In the genomic region with DNA sequence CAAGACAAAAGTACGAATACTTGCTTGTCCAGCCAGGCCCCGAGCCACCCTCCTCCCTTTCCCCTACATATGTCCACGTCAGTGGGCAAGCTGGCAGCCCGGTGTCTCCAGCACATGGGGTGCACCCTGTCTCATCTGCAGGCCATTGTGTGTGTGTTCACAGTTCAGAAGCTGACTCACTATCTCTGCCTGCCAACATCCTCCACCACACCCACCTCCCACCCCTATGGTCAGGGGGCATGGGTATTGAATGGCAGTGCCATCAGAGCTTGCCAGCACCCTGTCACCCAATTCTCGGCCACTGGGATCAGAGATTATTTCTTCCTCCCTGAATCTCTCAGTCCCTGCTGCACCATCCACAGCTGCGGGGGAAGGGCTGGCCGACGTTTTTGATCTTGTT, we compare ENCODE assay signal across 9 cellular contexts.
DNase-seq lines count a peak whose midpoint lies in the region; ATAC-seq and TF ChIP-seq lines count a peak whose summit lies in the region.
"Had no signal": no experiment of that assay in that cellular context is flagged by ENCODE, and none has a peak within 500 bp of the region (broad histone marks: within the 10 kb centered on the region; RNA-seq: fewer than 3 reads in every experiment).

No MANE protein-coding gene starts in this region.

- CTCF ChIA-PET in mammary epithelial cell (lab: Charles Lee; ENCODE audit: low non-redundant PET) = interaction anchor here (0.6 kb wide), 1 partner anchor 21 kb away, joined by 14 read pairs; no protein-coding TSS in a partner anchor

- no peak for TF ChIP-seq POLR2A in transverse colon (IDR thresholded peaks at IDR 0.05)

- BruUV-seq in mammary epithelial cell (replicated peaks; lab: Mats Ljungman, UMichigan) = no TSS peak

- TF ChIP-seq CTCF in mammary epithelial cell (conservative IDR thresholded peaks at IDR 0.05 in 1 of 2, IDR thresholded peaks at IDR 0.05 in 1 of 2; ENCODE audit: extremely low read depth in 1 of 2, insufficient read depth in 1 of 2, low read depth in 1 of 2, low read length in 2 of 2) = no peak
- TF ChIP-seq CTCF in transverse colon (IDR thresholded peaks at IDR 0.05) = no peak

- in situ Hi-C loops in mammary epithelial cell (cut with MboI; ENCODE audit: low sequenced_read_pairs in 2 of 2) (no loop called here), transverse colon (cut with MboI; ENCODE audit: low pct_ligation_motif_present in 1 of 4, low pct_unique_long_range_greater_than_20kb in 1 of 4, low sequenced_read_pairs in 3 of 4) (no loop called here)

- TF ChIP-seq EP300 in transverse colon (IDR thresholded peaks at IDR 0.05; ENCODE audit: low read depth) = no peak

- H3K9me2 ChIP-seq in Karpas-422 (replicated peaks; ENCODE audit: insufficient read depth, low read length) = no peaks in the 10 kb centered on the region

- intact Hi-C loops in mammary epithelial cell (cut with micrococcal nuclease) = no loop called here
- intact Hi-C loops in left colon (cut with DNase I, micrococcal nuclease) = no loop called here
- intact Hi-C loops in transverse colon (cut with DNase I; ENCODE audit: low total_unique reads) = no loop called here

- H3K4me3 ChIP-seq in ACC112 (ENCODE audit: low read depth, low read length) (peak overlapping the region; percentile 38; the same call in 1 of the 2 replicates), MG63 (no peak overlapping the region), mammary epithelial cell (replicated peaks in 1 of 3; ENCODE audit: insufficient read depth in 1 of 3, low read depth in 2 of 3, low read length in 3 of 3) (no peak overlapping the region), Karpas-422 (ENCODE audit: low read length) (no peak overlapping the region), transverse colon (no peak overlapping the region)

- H2AFZ ChIP-seq in ACC112 (ENCODE audit: low read length, unreplicated experiment) = no peak overlapping the region
- H2AFZ ChIP-seq in mammary epithelial cell (ENCODE audit: low read depth, low read length) = peak overlapping the region; percentile 29
- H2AFZ ChIP-seq in Karpas-422 (ENCODE audit: low read length) = no peak overlapping the region

- H3K79me2 ChIP-seq in ACC112 (ENCODE audit: control insufficient read depth, insufficient read depth, low read length, unreplicated experiment) (no peaks in the 10 kb centered on the region), mammary epithelial cell (ENCODE audit: insufficient read depth, low read length) (no peaks in the 10 kb centered on the region), Karpas-422 (ENCODE audit: low read length) (no peaks in the 10 kb centered on the region)

- dilution Hi-C loops in mammary epithelial cell (cut with HindIII; ENCODE audit: low sequenced_read_pairs) = no loop called here

- H3K27ac ChIP-seq in ACC112 (ENCODE audit: low read depth, low read length) (peak overlapping the region; percentile 13; the same call in 1 of the 2 replicates), mammary epithelial cell (ENCODE audit: insufficient read depth, low read depth, low read length) (peak overlapping the region; percentile 16), Karpas-422 (ENCODE audit: low read length) (no peak overlapping the region), transverse colon (no peak overlapping the region)

- DNase-seq in MG63 (peak; percentile 94), mammary epithelial cell (peak; percentile 66), left colon (no peak), Karpas-422 (no peak), transverse colon (no peak), RKO (ENCODE audit: low spot score) (no peak), NCI-H526 (lab: John Stamatoyannopoulos, UW) (no peak)
- DNase-seq: T-helper 9 cell had no signal

- H4K20me1 ChIP-seq in mammary epithelial cell (ENCODE audit: insufficient read depth, low read length) (no peaks in the 10 kb centered on the region), Karpas-422 (ENCODE audit: insufficient read depth, low read depth, low read length) (peaks cover 20% of the 10 kb centered on the region)

- H3K9ac ChIP-seq in mammary epithelial cell (ENCODE audit: insufficient read depth, low read length) (no peak overlapping the region), Karpas-422 (ENCODE audit: low read length) (no peak overlapping the region)

- H3K9me3 ChIP-seq in MG63 (no peaks in the 10 kb centered on the region), mammary epithelial cell (replicated peaks; ENCODE audit: insufficient read depth, low read length) (no peaks in the 10 kb centered on the region), Karpas-422 (ENCODE audit: low read length) (no peaks in the 10 kb centered on the region), transverse colon (no peaks in the 10 kb centered on the region)

- H3K4me1 ChIP-seq in ACC112 (ENCODE audit: control insufficient read depth, insufficient read depth, low read length, unreplicated experiment) (peaks cover 25% of the 10 kb centered on the region), mammary epithelial cell (ENCODE audit: insufficient read depth, low read length) (peaks cover 32% of the 10 kb centered on the region), Karpas-422 (ENCODE audit: low read length) (peaks cover 3% of the 10 kb centered on the region; the same call in 1 of the 2 replicates), transverse colon (peaks cover 0 to 3% (median 0%) of the 10 kb centered on the region in 4 donors)

- 48% methylated on average over 6 of the region's 8 CpGs for WGBS in mammary epithelial cell (ENCODE audit: low coverage, missing lambda C conversion rate)
- WGBS in transverse colon (ENCODE audit: low coverage in 1 of 2), 2 donors = 86 to 100% methylated on average over 1 to 8 of the region's 8 CpGs

- H3K27me3 ChIP-seq in ACC112 (ENCODE audit: insufficient read depth, low read length) (no peaks in the 10 kb centered on the region), MG63 (no peaks in the 10 kb centered on the region), mammary epithelial cell (ENCODE audit: insufficient read depth, low read length) (no peaks in the 10 kb centered on the region), Karpas-422 (ENCODE audit: low read length) (no peaks in the 10 kb centered on the region), transverse colon (no peaks in the 10 kb centered on the region)

- H3K36me3 ChIP-seq in ACC112 (ENCODE audit: insufficient read depth, low read length) = no peaks in the 10 kb centered on the region
- no peaks in the 10 kb centered on the region for H3K36me3 ChIP-seq in MG63
- H3K36me3 ChIP-seq in mammary epithelial cell (ENCODE audit: insufficient read depth, low read length) = no peaks in the 10 kb centered on the region
- H3K36me3 ChIP-seq in Karpas-422 (ENCODE audit: insufficient read depth, low read length) = no peaks in the 10 kb centered on the region
- H3K36me3 ChIP-seq in transverse colon = no peaks in the 10 kb centered on the region

- ATAC-seq in left colon = peak; percentile 49

- H3K4me2 ChIP-seq in mammary epithelial cell (ENCODE audit: insufficient read depth, low read depth, low read length) (peak overlapping the region; percentile 56), Karpas-422 (ENCODE audit: low read depth, low read length, poor library complexity, severe bottlenecking) (no peak overlapping the region)

Comparison
In these comparisons a context has a peak if more than half of its experiments do, and no peak if none do; other contexts are left out.
1. H3K27ac ChIP-seq: peak in ACC112 (single experiment) and mammary epithelial cell (single experiment); none in Karpas-422 (single experiment) and transverse colon (0 of 4).
2. DNase-seq: peak in MG63 (single experiment) and mammary epithelial cell (single experiment); none in left colon (0 of 2), Karpas-422 (single experiment), transverse colon (single experiment), RKO (single experiment) and NCI-H526 (0 of 2).